ENCODE assay signal across 12 cellular contexts in genomic region chr11:65645710-65646109, GRCh38. TPM values are rescaled to one million over a fixed set of nuclear protein-coding genes. Genes with fewer than 3 reads are reported as not detected.
DNase-seq lines count a peak whose midpoint lies in the region; ATAC-seq and TF ChIP-seq lines count a peak whose summit lies in the region.
"Had no signal": no experiment of that assay in that cellular context is flagged by ENCODE, and none has a peak within 500 bp of the region (broad histone marks: within the 10 kb centered on the region; RNA-seq: fewer than 3 reads in every experiment).

No MANE protein-coding gene starts in this region.

- H3K27ac ChIP-seq in SJCRH30 (no peak overlapping the region), adrenal gland (no peak overlapping the region)
- H3K27ac ChIP-seq: vagina had no signal

- TF ChIP-seq POLR2A in adrenal gland (IDR thresholded peaks at IDR 0.05) = no peak

- TF ChIP-seq CTCF in adrenal gland (IDR thresholded peaks at IDR 0.05) = no peak

- H3K9me3 ChIP-seq in SJCRH30 (replicated peaks) = no peaks in the 10 kb centered on the region
- no peaks in the 10 kb centered on the region for H3K9me3 ChIP-seq in adrenal gland (replicated peaks in 1 of 3)
- H3K9me3 ChIP-seq: vagina had no signal

- H3K27me3 ChIP-seq in SJCRH30 (no peaks in the 10 kb centered on the region), adrenal gland (no peaks in the 10 kb centered on the region)
- H3K27me3 ChIP-seq: vagina had no signal

- H3K4me1 ChIP-seq in SJCRH30 (no peaks in the 10 kb centered on the region; the same call in 1 of the 2 replicates), adrenal gland (replicated peaks in 1 of 2) (peaks cover 0 to 19% of the 10 kb centered on the region in 2 donors)

- no peak for ATAC-seq in GM21723 (IDR thresholded peaks at IDR 0.05; ENCODE audit: unreplicated experiment)
- ATAC-seq: activated CD4-positive, CD25-positive, alpha-beta regulatory T cell treated with anti-CD3 and anti-CD28 coated beads, Interleukin-2, amount 50 U/mL, for 24 hours had no signal

- H3K36me3 ChIP-seq in SJCRH30 (no peaks in the 10 kb centered on the region), adrenal gland (replicated peaks in 1 of 2) (peaks cover 0 to 39% of the 10 kb centered on the region in 2 donors)

- 77 to 86% (median 81%) methylated on average over 10 of the region's 10 CpGs for WGBS in adrenal gland, 4 donors

- no peak overlapping the region for H3K4me3 ChIP-seq in SJCRH30
- H3K4me3 ChIP-seq in adrenal gland = no peak overlapping the region
- H3K4me3 ChIP-seq: vagina had no signal

- intact Hi-C loops in adrenal gland (cut with DNase I) = no loop called here

- DNase-seq in 8988T (peak; percentile 60), SJCRH30 (peak; percentile 47 to 54), hepatic stellate cell (ENCODE audit: low spot score) (peak; percentile 57), adrenal gland (no peak)
- no peak for DNase-seq in stimulated activated CD4-positive, alpha-beta T cell treated with anti-CD3 and anti-CD28 coated beads, Interleukin-1b, Interleukin-23, amount 100 ng/mL, for 48 hours
- DNase-seq: activated naive CD4-positive, alpha-beta T cell; NCI-H524 treated with DMSO at 0.1 percent for 48 hours; SHP77 had no signal

RNA-seq across cellular contexts. Expression of gene SIPA1, which starts 7.8 kb away (rescaled TPM):
- total RNA-seq in SJCRH30 (2014; rRNA removed; shearing (Covaris generic)) = 2.8 and 2.9 TPM in 2 replicates
- 100 to 1,000 TPM in 1 of 8 donors, 10 to 100 TPM in 7; 51.3 to 108 (median 76.3) TPM for total RNA-seq in adrenal gland
- polyA plus RNA-seq in adrenal gland = 100 to 1,000 TPM in 2 of 3 donors, 1 to 10 TPM in 1; 8.7 to 377 (median 171) TPM

RNA-seq across cellular contexts. Expression of gene RELA, which starts 17.0 kb away (rescaled TPM):
- 37.3 and 38.3 TPM in 2 replicates for total RNA-seq in SJCRH30 (2014; rRNA removed; shearing (Covaris generic))
- total RNA-seq in adrenal gland = 10 to 100 TPM; 31.7 to 76.2 (median 69.6) TPM
- polyA plus RNA-seq in adrenal gland = 10 to 100 TPM; 38.2 to 64.6 (median 46.7) TPM

RNA-seq across cellular contexts. Expression of gene PCNX3, which starts 30.1 kb away (rescaled TPM):
- 24.3 and 27.1 TPM in 2 replicates for total RNA-seq in SJCRH30 (2014; rRNA removed; shearing (Covaris generic))
- 10 to 100 TPM; 28.6 to 45.0 (median 41.9) TPM for total RNA-seq in adrenal gland
- 10 to 100 TPM in 2 of 3 donors, 1 to 10 TPM in 1; 9.0 to 29.9 (median 19.2) TPM for polyA plus RNA-seq in adrenal gland

RNA-seq across cellular contexts. Expression of gene MAP3K11, which starts 31.7 kb away (rescaled TPM):
- total RNA-seq in SJCRH30 (2014; rRNA removed; shearing (Covaris generic)) = 20.5 and 24.3 TPM in 2 replicates
- 10 to 100 TPM; 40.2 to 84.4 (median 57.8) TPM for total RNA-seq in adrenal gland
- polyA plus RNA-seq in adrenal gland = 100 to 1,000 TPM in 1 of 3 donors, 10 to 100 TPM in 2; 11.1 to 143 (median 85.2) TPM

RNA-seq across cellular contexts. Expression of gene KCNK7, which starts 50.1 kb away (rescaled TPM):
- 0.28 TPM in 1 of 2 replicates, not detected in the other for total RNA-seq in SJCRH30 (2014; rRNA removed; shearing (Covaris generic))
- 1 to 10 TPM in 1 of 8 donors, under 1 TPM in 3, not detected in 4; 0.14 to 1.5 (median 0.40) TPM for total RNA-seq in adrenal gland
- 10 to 100 TPM in 1 of 3 donors, 1 to 10 TPM in 1, not detected in 1; 2.4 to 12.5 TPM for polyA plus RNA-seq in adrenal gland
- total RNA-seq: skeletal muscle tissue had no signal

Comparison
In these comparisons a context has a peak if more than half of its experiments do, and no peak if none do; other contexts are left out.
1. DNase-seq: peak in 8988T (single experiment), SJCRH30 (2 of 2) and hepatic stellate cell (single experiment); none in adrenal gland (0 of 7) and stimulated activated CD4-positive, alpha-beta T cell treated with anti-CD3 and anti-CD28 coated beads, Interleukin-1b, Interleukin-23, amount 100 ng/mL, for 48 hours (single experiment).
2. RNA of gene SIPA1, which starts 7.8 kb away (total RNA-seq): 51.3 to 108 TPM in adrenal gland; 2.8 to 2.9 TPM in SJCRH30; every median in the first group is over 10 times any median in the second.